13 cellular contexts compared by ENCODE assay signal in the genomic region with DNA sequence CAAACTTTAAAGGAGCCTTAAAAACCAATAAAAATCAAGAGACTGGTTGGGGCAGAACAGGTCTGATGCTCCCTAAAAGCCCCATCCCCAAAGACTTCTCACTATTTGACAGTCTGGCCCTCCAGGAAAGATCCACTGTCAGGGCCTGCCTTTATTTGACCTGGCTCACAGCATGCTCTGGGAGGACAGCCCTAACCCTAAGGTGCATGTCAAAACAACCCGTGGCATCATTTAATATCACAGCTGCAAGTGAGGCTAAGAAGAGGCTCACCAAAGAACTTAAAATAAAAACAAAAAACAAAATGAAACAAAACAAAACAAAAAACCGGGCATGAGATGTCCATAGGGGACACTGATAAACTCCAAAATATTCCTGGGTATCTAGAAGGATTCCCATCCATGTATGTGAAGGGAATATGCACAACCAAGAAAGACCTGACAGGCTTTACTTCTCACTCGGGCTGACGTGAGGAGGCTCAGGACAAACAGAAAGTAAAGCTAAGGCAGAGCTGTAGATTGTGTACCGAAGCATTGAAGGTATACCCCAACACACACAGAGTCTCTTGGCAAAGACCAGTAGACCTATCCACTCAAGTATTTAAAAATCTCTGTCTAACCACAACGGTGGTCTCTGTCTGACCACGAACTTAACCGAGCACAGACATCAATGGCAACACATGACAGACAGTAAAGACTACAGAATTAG. TPM values are rescaled to one million over a fixed set of nuclear protein-coding genes. Genes with fewer than 3 reads are reported as not detected.
DNase-seq lines count a peak whose midpoint lies in the region; ATAC-seq and TF ChIP-seq lines count a peak whose summit lies in the region.
"Had no signal": no experiment of that assay in that cellular context is flagged by ENCODE, and none has a peak within 500 bp of the region (broad histone marks: within the 10 kb centered on the region; RNA-seq: fewer than 3 reads in every experiment).

No MANE protein-coding gene starts in this region.

- TF ChIP-seq CTCF in osteoblast (IDR thresholded peaks at IDR 0.05; ENCODE audit: extremely low read depth, low read depth, low read length) (no peak), gastroesophageal sphincter (IDR thresholded peaks at IDR 0.05) (no peak)

- peak; percentile 72 for DNase-seq in activated CD4-positive, alpha-beta T cell treated with anti-CD3 and anti-CD28 coated beads, Interleukin-2, amount 10 ng/mL, durations not matched to agents 24 days and 14 days
- no peak for DNase-seq in activated CD4-positive, alpha-beta T cell treated with anti-CD3 and anti-CD28 coated beads, Interleukin-2, amount 50 U/mL, for 4 hours
- DNase-seq in T-cell (no peak), osteoblast (ENCODE audit: insufficient read length, low spot score, missing footprints) (no peak), NCI-H69 (lab: John Stamatoyannopoulos, UW) (no peak)
- DNase-seq: GOT3; hippocampal formation; NCI-H446; stimulated activated CD4-positive, alpha-beta T cell treated with anti-CD3 and anti-CD28 coated beads, Interleukin-4, amount 100 ng/mL, for 1 hour; trophoblast cell had no signal

- H3K4me2 ChIP-seq in osteoblast (ENCODE audit: insufficient read depth, low read length), result peak overlapping the region; percentile 86

- CTCF ChIA-PET in T-cell (lab: Charles Lee), result interaction anchor here (0.6 to 1.0 kb wide), 2 partner anchors 618 to 1397 kb away, joined by 3 to 5 read pairs; no protein-coding TSS in a partner anchor

- TF ChIP-seq POLR2A in gastroesophageal sphincter (IDR thresholded peaks at IDR 0.05), result no peak

- peaks cover 8% of the 10 kb centered on the region for H3K79me2 ChIP-seq in osteoblast (ENCODE audit: insufficient read depth, low read length)

- peaks cover 36% of the 10 kb centered on the region for H3K36me3 Mint-ChIP-seq in activated CD4-positive, alpha-beta T cell treated with anti-CD3 and anti-CD28 coated beads, Interleukin-2, amount 10 ng/mL, durations not matched to agents 24 days and 14 days (ENCODE audit: low read depth)
- H3K36me3 Mint-ChIP-seq in T-cell, result peaks cover 8% of the 10 kb centered on the region

- peaks cover 13% of the 10 kb centered on the region for H3K4me1 ChIP-seq in osteoblast (ENCODE audit: insufficient read depth, low read length)
- H3K4me1 ChIP-seq in gastroesophageal sphincter, result no peaks in the 10 kb centered on the region

- H3K4me3 ChIP-seq in osteoblast (ENCODE audit: insufficient read depth, low read length), result peak overlapping the region; percentile 61
- no peak overlapping the region for H3K4me3 ChIP-seq in gastroesophageal sphincter

- POLR2A ChIA-PET in T-cell (lab: Charles Lee), result no interaction called here

- peak overlapping the region; percentile 69 for H3K4me3 Mint-ChIP-seq in activated CD4-positive, alpha-beta T cell treated with anti-CD3 and anti-CD28 coated beads, Interleukin-2, amount 10 ng/mL, durations not matched to agents 24 days and 14 days
- H3K4me3 Mint-ChIP-seq in T-cell, result peak overlapping the region; percentile 47 to 62 (median 56)

- peaks cover 28% of the 10 kb centered on the region for H3K36me3 ChIP-seq in osteoblast (ENCODE audit: insufficient read depth, low read length)
- H3K36me3 ChIP-seq in gastroesophageal sphincter, result peaks cover 0 to 73% of the 10 kb centered on the region in 2 donors

- 77 to 100% methylated on average over 3 to 7 of the region's 8 CpGs for WGBS in gastroesophageal sphincter (ENCODE audit: low coverage in 1 of 2), 2 donors

- H3K27ac ChIP-seq in osteoblast (ENCODE audit: low read depth, low read length) (peak overlapping the region; percentile 68), gastroesophageal sphincter (no peak overlapping the region)

- no peak for TF ChIP-seq EP300 in gastroesophageal sphincter (IDR thresholded peaks at IDR 0.05)

- peak overlapping the region; percentile 71 for H2AFZ ChIP-seq in osteoblast (ENCODE audit: low read length)

- intact Hi-C loops in activated CD4-positive, alpha-beta T cell treated with anti-CD3 and anti-CD28 coated beads, Interleukin-2, amount 10 ng/mL, durations not matched to agents 24 days and 14 days (cut with micrococcal nuclease), result no loop called here

- H3K9me3 ChIP-seq in osteoblast (ENCODE audit: low read depth, low read length) (no peaks in the 10 kb centered on the region), gastroesophageal sphincter (no peaks in the 10 kb centered on the region)

- H3K27me3 Mint-ChIP-seq in activated CD4-positive, alpha-beta T cell treated with anti-CD3 and anti-CD28 coated beads, Interleukin-2, amount 10 ng/mL, durations not matched to agents 24 days and 14 days, result no peaks in the 10 kb centered on the region
- no peaks in the 10 kb centered on the region for H3K27me3 Mint-ChIP-seq in T-cell

- H3K27me3 ChIP-seq in osteoblast (ENCODE audit: insufficient read depth, low read length) (no peaks in the 10 kb centered on the region), gastroesophageal sphincter (no peaks in the 10 kb centered on the region)

- peak overlapping the region; percentile 48 for H3K27ac Mint-ChIP-seq in activated CD4-positive, alpha-beta T cell treated with anti-CD3 and anti-CD28 coated beads, Interleukin-2, amount 10 ng/mL, durations not matched to agents 24 days and 14 days
- peak overlapping the region; percentile 9 to 82 for H3K27ac Mint-ChIP-seq in T-cell

- H3K4me1 Mint-ChIP-seq in activated CD4-positive, alpha-beta T cell treated with anti-CD3 and anti-CD28 coated beads, Interleukin-2, amount 10 ng/mL, durations not matched to agents 24 days and 14 days, result peaks cover 22% of the 10 kb centered on the region
- peaks cover 18 to 19% (median 18%) of the 10 kb centered on the region in 3 donors for H3K4me1 Mint-ChIP-seq in T-cell

- no peaks in the 10 kb centered on the region for H3K9me3 Mint-ChIP-seq in activated CD4-positive, alpha-beta T cell treated with anti-CD3 and anti-CD28 coated beads, Interleukin-2, amount 10 ng/mL, durations not matched to agents 24 days and 14 days
- H3K9me3 Mint-ChIP-seq in T-cell, result no peaks in the 10 kb centered on the region

- ATAC-seq in HG02852 (IDR thresholded peaks at IDR 0.05; ENCODE audit: unreplicated experiment) (peak; percentile 60), T-cell (replicated peaks in 1 of 4) (peak; percentile 45 to 83 (median 66)), gastroesophageal sphincter (no peak), GM21528 (IDR thresholded peaks at IDR 0.05; ENCODE audit: low FRiP score, unreplicated experiment) (no peak)

- H4K20me1 ChIP-seq in osteoblast (ENCODE audit: insufficient read depth, low read length), result no peaks in the 10 kb centered on the region

RNA-seq across cellular contexts. Expression of a gene that starts 57.3 kb away (rescaled TPM):
- 155 and 160 TPM in 2 replicates for total RNA-seq in activated CD4-positive, alpha-beta T cell treated with anti-CD3 and anti-CD28 coated beads, Interleukin-2, amount 10 ng/mL, durations not matched to agents 24 days and 14 days
- total RNA-seq in T-cell (10 to 100 TPM in 4 of 5 donors, 1 to 10 TPM in 1; 9.6 to 27.6 (median 15.8) TPM), osteoblast (44.5 and 50.3 TPM in 2 replicates), gastroesophageal sphincter (10 to 100 TPM; 16.7 to 35.9 (median 27.0) TPM)

Comparison
In these comparisons a context has a peak if more than half of its experiments do, and no peak if none do; other contexts are left out.
1. ATAC-seq: peak in HG02852 (single experiment) and T-cell (4 of 4); none in gastroesophageal sphincter (single experiment) and GM21528 (single experiment).